11 cellular contexts compared by ENCODE assay signal in genomic region chr4:184039963-184040383, GRCh38.
DNase-seq lines count a peak whose midpoint lies in the region; ATAC-seq, FAIRE-seq and TF ChIP-seq lines count a peak whose summit lies in the region.
"Had no signal": no experiment of that assay in that cellular context is flagged by ENCODE, and none has a peak within 500 bp of the region (broad histone marks: within the 10 kb centered on the region; RNA-seq: fewer than 3 reads in every experiment).

No MANE protein-coding gene starts in this region.

- TF ChIP-seq CTCF in mammary epithelial cell (conservative IDR thresholded peaks at IDR 0.05 in 1 of 2, IDR thresholded peaks at IDR 0.05 in 1 of 2; ENCODE audit: extremely low read depth in 1 of 2, insufficient read depth in 1 of 2, low read depth in 1 of 2, low read length in 2 of 2) (no peak), left lung (IDR thresholded peaks at IDR 0.05) (no peak)

- H3K27me3 ChIP-seq in mammary epithelial cell (ENCODE audit: insufficient read depth, low read length) (no peaks in the 10 kb centered on the region), left lung (peaks cover 5 to 17% of the 10 kb centered on the region in 2 donors), thymus (ENCODE audit: control insufficient read depth, insufficient read depth) (no peaks in the 10 kb centered on the region)
- H3K27me3 ChIP-seq: adrenal gland had no signal

- WGBS in mammary epithelial cell (ENCODE audit: low coverage, missing lambda C conversion rate): 36% methylated on average over 3 of the region's 22 CpGs
- WGBS in thymus: 16% methylated on average over 22 of the region's 22 CpGs

- FAIRE-seq in RCC 7860 (lab: Jason Lieb, UNC): no peak

- H3K36me3 Mint-ChIP-seq in activated naive CD4-positive, alpha-beta T cell treated with anti-CD3 and anti-CD28 coated beads, Interleukin-2, amount 10 ng/mL, durations not matched to agents 7 days and 5 days: no peaks in the 10 kb centered on the region

- H2AFZ ChIP-seq in mammary epithelial cell (ENCODE audit: low read depth, low read length): peak overlapping the region; percentile 58

- H3K4me1 Mint-ChIP-seq in activated naive CD4-positive, alpha-beta T cell treated with anti-CD3 and anti-CD28 coated beads, Interleukin-2, amount 10 ng/mL, durations not matched to agents 7 days and 5 days: no peaks in the 10 kb centered on the region

- H3K4me2 ChIP-seq in mammary epithelial cell (ENCODE audit: insufficient read depth, low read depth, low read length): peak overlapping the region; percentile 80

- ATAC-seq in left lung: peak; percentile 41

- H3K4me1 ChIP-seq in mammary epithelial cell (ENCODE audit: insufficient read depth, low read length) (no peaks in the 10 kb centered on the region), left lung (peaks cover 0 to 5% of the 10 kb centered on the region in 2 donors), thymus (ENCODE audit: control insufficient read depth, insufficient read depth, low read length) (peaks cover 3% of the 10 kb centered on the region)
- H3K4me1 ChIP-seq: adrenal gland had no signal

- H4K20me1 ChIP-seq in mammary epithelial cell (ENCODE audit: insufficient read depth, low read length): no peaks in the 10 kb centered on the region

- H3K4me3 ChIP-seq in mammary epithelial cell (replicated peaks in 1 of 3; ENCODE audit: insufficient read depth in 1 of 3, low read depth in 2 of 3, low read length in 3 of 3) (peak overlapping the region in 2 of 3 experiments; percentile 3 to 34), left lung (no peak overlapping the region), thymus (ENCODE audit: low read length) (peak overlapping the region; percentile 55)
- H3K4me3 ChIP-seq: adrenal gland had no signal

- H3K79me2 ChIP-seq in mammary epithelial cell (ENCODE audit: insufficient read depth, low read length): no peaks in the 10 kb centered on the region

- H3K36me3 ChIP-seq in mammary epithelial cell (ENCODE audit: insufficient read depth, low read length) (no peaks in the 10 kb centered on the region), left lung (no peaks in the 10 kb centered on the region), thymus (ENCODE audit: control insufficient read depth, insufficient read depth) (no peaks in the 10 kb centered on the region)
- H3K36me3 ChIP-seq: adrenal gland had no signal

- in situ Hi-C loops in mammary epithelial cell (cut with MboI; ENCODE audit: low sequenced_read_pairs in 2 of 2): no loop called here

- H3K9me3 ChIP-seq in mammary epithelial cell (replicated peaks; ENCODE audit: insufficient read depth, low read length): no peaks in the 10 kb centered on the region
- H3K9me3 ChIP-seq in left lung: no peaks in the 10 kb centered on the region
- no peaks in the 10 kb centered on the region for H3K9me3 ChIP-seq in thymus (ENCODE audit: control insufficient read depth)
- H3K9me3 ChIP-seq: adrenal gland had no signal

- no peak overlapping the region for H3K9ac ChIP-seq in mammary epithelial cell (ENCODE audit: insufficient read depth, low read length)

- no TSS peak for BruUV-seq in mammary epithelial cell (replicated peaks; lab: Mats Ljungman, UMichigan)

- H3K9me3 Mint-ChIP-seq in activated naive CD4-positive, alpha-beta T cell treated with anti-CD3 and anti-CD28 coated beads, Interleukin-2, amount 10 ng/mL, durations not matched to agents 7 days and 5 days: no peaks in the 10 kb centered on the region

- no peak overlapping the region for H3K27ac Mint-ChIP-seq in activated naive CD4-positive, alpha-beta T cell treated with anti-CD3 and anti-CD28 coated beads, Interleukin-2, amount 10 ng/mL, durations not matched to agents 7 days and 5 days

- DNase-seq in activated naive CD4-positive, alpha-beta T cell treated with anti-CD3 and anti-CD28 coated beads, Interleukin-2, amount 10 ng/mL, durations not matched to agents 7 days and 5 days: peak; percentile 29
- DNase-seq in activated naive CD4-positive, alpha-beta T cell treated with Interleukin-2 at 50 U/mL for 16 hours: no peak
- DNase-seq in mammary epithelial cell: peak; percentile 12
- DNase-seq in left lung: peak in 1 of 2 donors; percentile 51
- no peak for DNase-seq in NOMO-1 (lab: John Stamatoyannopoulos, UW; ENCODE audit: unreplicated experiment in 2 of 2)
- DNase-seq in SK-N-DZ (ENCODE audit: low spot score): no peak
- DNase-seq in RCC 7860 (ENCODE audit: low spot score): no peak
- DNase-seq: NCI-H226 had no signal

- H3K4me3 Mint-ChIP-seq in activated naive CD4-positive, alpha-beta T cell treated with anti-CD3 and anti-CD28 coated beads, Interleukin-2, amount 10 ng/mL, durations not matched to agents 7 days and 5 days: peak overlapping the region; percentile 51

- dilution Hi-C loops in mammary epithelial cell (cut with HindIII; ENCODE audit: low sequenced_read_pairs): no loop called here

- intact Hi-C loops in mammary epithelial cell (cut with micrococcal nuclease): no loop called here
- intact Hi-C loops in left lung (cut with DNase I): no loop called here

- H3K27me3 Mint-ChIP-seq in activated naive CD4-positive, alpha-beta T cell treated with anti-CD3 and anti-CD28 coated beads, Interleukin-2, amount 10 ng/mL, durations not matched to agents 7 days and 5 days: peaks cover 39% of the 10 kb centered on the region

- CTCF ChIA-PET in activated naive CD4-positive, alpha-beta T cell treated with anti-CD3 and anti-CD28 coated beads, Interleukin-2, amount 10 ng/mL, durations not matched to agents 7 days and 5 days (lab: Charles Lee): no interaction called here
- CTCF ChIA-PET in mammary epithelial cell (lab: Charles Lee; ENCODE audit: low non-redundant PET): no interaction called here

- H3K27ac ChIP-seq in mammary epithelial cell (ENCODE audit: insufficient read depth, low read depth, low read length): no peak overlapping the region
- no peak overlapping the region for H3K27ac ChIP-seq in left lung
- peak overlapping the region; percentile 80 for H3K27ac ChIP-seq in thymus (ENCODE audit: low read depth)
- H3K27ac ChIP-seq: adrenal gland, HL-60 had no signal

Comparison
In these comparisons a context has a peak if more than half of its experiments do, and no peak if none do; other contexts are left out.
1. DNase-seq: peak in activated naive CD4-positive, alpha-beta T cell treated with anti-CD3 and anti-CD28 coated beads, Interleukin-2, amount 10 ng/mL, durations not matched to agents 7 days and 5 days (single experiment) and mammary epithelial cell (single experiment); none in activated naive CD4-positive, alpha-beta T cell treated with Interleukin-2 at 50 U/mL for 16 hours (single experiment), NOMO-1 (0 of 2), SK-N-DZ (single experiment) and RCC 7860 (single experiment).
2. H3K4me3 ChIP-seq: peak in mammary epithelial cell (2 of 3) and thymus (single experiment); none in left lung (0 of 2).